Comparison of ENCODE assay signal across 18 cellular contexts in genomic region chr10:74233281-74233680, GRCh38.
"Had no signal": no experiment of that assay in that cellular context is flagged by ENCODE, and none has a peak within 500 bp of the region (broad histone marks: within the 10 kb centered on the region; RNA-seq: fewer than 3 reads in every experiment).

No MANE protein-coding gene starts in this region.

- H3K27ac ChIP-seq: adrenal gland, esophagus squamous epithelium, right lobe of liver, upper lobe of right lung had no signal

- H3K27ac Mint-ChIP-seq: activated CD4-positive, alpha-beta memory T cell treated with anti-CD3 and anti-CD28 coated beads for 36 hours; activated CD8-positive, alpha-beta memory T cell treated with anti-CD3 and anti-CD28 coated beads, Interleukin-2, amount 10 ng/mL, durations not matched to agents 7 days and 5 days; activated naive CD4-positive, alpha-beta T cell treated with anti-CD3 and anti-CD28 coated beads, Interleukin-2, amount 50 U/mL, for 24 hours; activated T-cell treated with anti-CD3 and anti-CD28 coated beads, Interleukin-2, amount 50 U/mL, for 24 hours; immature natural killer cell; nephron; stimulated activated naive CD8-positive, alpha-beta T cell treated with anti-CD3 and anti-CD28 coated beads, Interleukin-15, amount 100 ng/mL, for 72 hours had no signal

- H3K9me3 Mint-ChIP-seq: activated CD4-positive, alpha-beta memory T cell treated with anti-CD3 and anti-CD28 coated beads for 36 hours; activated naive CD4-positive, alpha-beta T cell treated with anti-CD3 and anti-CD28 coated beads, Interleukin-2, amount 50 U/mL, for 24 hours; activated T-cell treated with anti-CD3 and anti-CD28 coated beads, Interleukin-2, amount 50 U/mL, for 24 hours; immature natural killer cell; nephron; stimulated activated naive CD8-positive, alpha-beta T cell treated with anti-CD3 and anti-CD28 coated beads, Interleukin-15, amount 100 ng/mL, for 72 hours had no signal

- DNase-seq: activated CD4-positive, alpha-beta memory T cell treated with anti-CD3 and anti-CD28 coated beads for 36 hours; activated CD4-positive, alpha-beta T cell treated with anti-CD3 and anti-CD28 coated beads for 1 hour; activated CD8-positive, alpha-beta memory T cell treated with anti-CD3 and anti-CD28 coated beads, Interleukin-2, amount 10 ng/mL, durations not matched to agents 7 days and 5 days; activated T-cell treated with anti-CD3 and anti-CD28 coated beads, Interleukin-2, amount 50 U/mL, for 24 hours; adrenal gland; esophagus squamous epithelium; glutamatergic neuron; immature natural killer cell; mammary epithelial cell; right lobe of liver; stimulated activated CD4-positive, alpha-beta T cell treated with anti-CD3 and anti-CD28 coated beads, Interleukin-4, amount 100 ng/mL, for 4 hours; stimulated activated CD8-positive, alpha-beta memory T cell treated with anti-CD3 and anti-CD28 coated beads, Interleukin-4, amount 100 ng/mL, for 48 hours; stimulated activated naive CD8-positive, alpha-beta T cell treated with anti-CD3 and anti-CD28 coated beads, Interleukin-15, amount 100 ng/mL, for 72 hours; upper lobe of right lung had no signal

- H3K27me3 ChIP-seq: adrenal gland, esophagus squamous epithelium, right lobe of liver, upper lobe of right lung had no signal

- H3K27me3 Mint-ChIP-seq: activated CD4-positive, alpha-beta memory T cell treated with anti-CD3 and anti-CD28 coated beads for 36 hours; activated CD8-positive, alpha-beta memory T cell treated with anti-CD3 and anti-CD28 coated beads, Interleukin-2, amount 10 ng/mL, durations not matched to agents 7 days and 5 days; activated naive CD4-positive, alpha-beta T cell treated with anti-CD3 and anti-CD28 coated beads, Interleukin-2, amount 50 U/mL, for 24 hours; activated T-cell treated with anti-CD3 and anti-CD28 coated beads, Interleukin-2, amount 50 U/mL, for 24 hours; stimulated activated naive CD8-positive, alpha-beta T cell treated with anti-CD3 and anti-CD28 coated beads, Interleukin-15, amount 100 ng/mL, for 72 hours had no signal

- ATAC-seq: activated CD8-positive, alpha-beta memory T cell treated with anti-CD3 and anti-CD28 coated beads, Interleukin-2, amount 10 ng/mL, durations not matched to agents 7 days and 5 days; right lobe of liver; SK-N-SH treated with all-trans-retinoic acid at 6 μM for 48 hours; stimulated activated naive CD8-positive, alpha-beta T cell treated with anti-CD3 and anti-CD28 coated beads, Interleukin-15, amount 100 ng/mL, for 72 hours; upper lobe of right lung had no signal

- H3K4me1 Mint-ChIP-seq: nephron had no signal

- H3K4me1 ChIP-seq: right lobe of liver had no signal

- H3K4me3 ChIP-seq: adrenal gland, esophagus squamous epithelium, right lobe of liver, smooth muscle cell, upper lobe of right lung had no signal

- H3K36me3 ChIP-seq: adrenal gland, esophagus squamous epithelium, right lobe of liver, upper lobe of right lung had no signal

- H3K9me3 ChIP-seq: adrenal gland, esophagus squamous epithelium, right lobe of liver, upper lobe of right lung had no signal

- H3K4me3 Mint-ChIP-seq: activated CD4-positive, alpha-beta memory T cell treated with anti-CD3 and anti-CD28 coated beads for 36 hours; activated CD8-positive, alpha-beta memory T cell treated with anti-CD3 and anti-CD28 coated beads, Interleukin-2, amount 10 ng/mL, durations not matched to agents 7 days and 5 days; activated naive CD4-positive, alpha-beta T cell treated with anti-CD3 and anti-CD28 coated beads, Interleukin-2, amount 50 U/mL, for 24 hours; activated T-cell treated with anti-CD3 and anti-CD28 coated beads, Interleukin-2, amount 50 U/mL, for 24 hours; immature natural killer cell; nephron; stimulated activated naive CD8-positive, alpha-beta T cell treated with anti-CD3 and anti-CD28 coated beads, Interleukin-15, amount 100 ng/mL, for 72 hours had no signal
